Comparison of ENCODE assay signal across 17 cellular contexts in genomic region chr15:85763157-85763556, GRCh38. TPM values are rescaled to one million over a fixed set of nuclear protein-coding genes. Genes with fewer than 3 reads are reported as not detected.
DNase-seq lines count a peak whose midpoint lies in the region; ATAC-seq and TF ChIP-seq lines count a peak whose summit lies in the region.
"Had no signal": no experiment of that assay in that cellular context is flagged by ENCODE, and none has a peak within 500 bp of the region (broad histone marks: within the 10 kb centered on the region; RNA-seq: fewer than 3 reads in every experiment).

No MANE protein-coding gene starts in this region.

- no peaks in the 10 kb centered on the region for H3K9me3 ChIP-seq in gastroesophageal sphincter
- H3K9me3 ChIP-seq: A549, ovary had no signal

- TF ChIP-seq POLR2A in gastroesophageal sphincter (IDR thresholded peaks at IDR 0.05), result no peak

- no peak for TF ChIP-seq EP300 in gastroesophageal sphincter (IDR thresholded peaks at IDR 0.05)

- H3K4me3 ChIP-seq in gastroesophageal sphincter, result no peak overlapping the region
- H3K4me3 ChIP-seq: A549, coronary artery, ovary had no signal

- no peaks in the 10 kb centered on the region for H3K36me3 Mint-ChIP-seq in activated naive CD4-positive, alpha-beta T cell treated with anti-CD3 and anti-CD28 coated beads, Interleukin-2, amount 50 U/mL, for 72 hours
- H3K36me3 Mint-ChIP-seq: CD4-positive, CD25-positive, alpha-beta regulatory T cell had no signal

- ATAC-seq in activated naive CD4-positive, alpha-beta T cell treated with anti-CD3 and anti-CD28 coated beads, Interleukin-2, amount 50 U/mL, for 72 hours, result no peak
- ATAC-seq in gastroesophageal sphincter (no peak), HG03280 (IDR thresholded peaks at IDR 0.05; ENCODE audit: unreplicated experiment) (no peak), HG02759 (IDR thresholded peaks at IDR 0.05; ENCODE audit: unreplicated experiment) (no peak)
- ATAC-seq: A549; activated T-cell treated with anti-CD3 and anti-CD28 coated beads, Interleukin-2, amount 50 U/mL, for 72 hours; Panc1 had no signal

- H3K27me3 ChIP-seq in gastroesophageal sphincter, result no peaks in the 10 kb centered on the region
- H3K27me3 ChIP-seq: ovary had no signal

- no peak for TF ChIP-seq CTCF in gastroesophageal sphincter (IDR thresholded peaks at IDR 0.05)

- DNase-seq in activated naive CD4-positive, alpha-beta T cell treated with anti-CD3 and anti-CD28 coated beads, Interleukin-2, amount 50 U/mL, for 72 hours (ENCODE audit: low spot score in 2 of 2), result no peak
- no peak for DNase-seq in activated naive CD4-positive, alpha-beta T cell treated with anti-CD3 and anti-CD28 coated beads, Interleukin-2, amount 50 U/mL, for 16 hours
- DNase-seq in midbrain (lab: John Stamatoyannopoulos, UW) (peak; percentile 48), substantia nigra (lab: John Stamatoyannopoulos, UW) (peak in 28 of 49 donors; percentile 18 to 73 (median 46))
- DNase-seq in activated effector memory CD4-positive, alpha-beta T cell treated with Interleukin-2 at 50 U/mL for 16 hours, result no peak
- DNase-seq: activated T-cell treated with anti-CD3 and anti-CD28 coated beads, Interleukin-2, amount 50 U/mL, for 72 hours; CD4-positive, CD25-positive, alpha-beta regulatory T cell; KBM-7; NCI-H1092 treated with DMSO at 0.1 percent for 48 hours; NCI-H748 treated with DMSO at 0.1 percent for 48 hours; ovary had no signal

- H3K9me3 Mint-ChIP-seq in activated naive CD4-positive, alpha-beta T cell treated with anti-CD3 and anti-CD28 coated beads, Interleukin-2, amount 50 U/mL, for 72 hours, result no peaks in the 10 kb centered on the region
- H3K9me3 Mint-ChIP-seq: activated T-cell treated with anti-CD3 and anti-CD28 coated beads, Interleukin-2, amount 50 U/mL, for 72 hours; CD4-positive, CD25-positive, alpha-beta regulatory T cell had no signal

- 40 to 60% methylated on average over 1 of the region's 16 CpGs for WGBS in gastroesophageal sphincter (ENCODE audit: low coverage in 1 of 2), 2 donors

- peak overlapping the region in 3 of 4 donors; percentile 64 to 79 (median 74) for H3K27ac ChIP-seq in gastroesophageal sphincter
- H3K27ac ChIP-seq in substantia nigra (ENCODE audit: low read depth, low read length, poor library complexity, severe bottlenecking), result no peak overlapping the region
- H3K27ac ChIP-seq: ovary had no signal

- H3K27ac Mint-ChIP-seq in activated naive CD4-positive, alpha-beta T cell treated with anti-CD3 and anti-CD28 coated beads, Interleukin-2, amount 50 U/mL, for 72 hours, result peak overlapping the region; percentile 17 to 75
- H3K27ac Mint-ChIP-seq: activated T-cell treated with anti-CD3 and anti-CD28 coated beads, Interleukin-2, amount 50 U/mL, for 72 hours had no signal

- H3K4me1 ChIP-seq in gastroesophageal sphincter, result peaks cover 0 to 78% (median 22%) of the 10 kb centered on the region in 3 donors
- H3K4me1 ChIP-seq: A549 had no signal

- H3K36me3 ChIP-seq in gastroesophageal sphincter, result peaks cover 0 to 32% of the 10 kb centered on the region in 2 donors
- H3K36me3 ChIP-seq: ovary had no signal

RNA-seq across cellular contexts. Expression of gene KLHL25, which starts 31.6 kb away (rescaled TPM):
- 1 to 10 TPM; 6.0 to 9.2 TPM for total RNA-seq in activated naive CD4-positive, alpha-beta T cell treated with anti-CD3 and anti-CD28 coated beads, Interleukin-2, amount 50 U/mL, for 72 hours
- total RNA-seq in gastroesophageal sphincter, result 10 to 100 TPM in 3 of 4 donors, 1 to 10 TPM in 1; 8.8 to 21.3 (median 11.8) TPM

Comparison
In these comparisons a context has a peak if more than half of its experiments do, and no peak if none do; other contexts are left out.
1. DNase-seq: peak in midbrain (single experiment) and substantia nigra (28 of 49); none in activated naive CD4-positive, alpha-beta T cell treated with anti-CD3 and anti-CD28 coated beads, Interleukin-2, amount 50 U/mL, for 72 hours (0 of 2), activated naive CD4-positive, alpha-beta T cell treated with anti-CD3 and anti-CD28 coated beads, Interleukin-2, amount 50 U/mL, for 16 hours (single experiment) and activated effector memory CD4-positive, alpha-beta T cell treated with Interleukin-2 at 50 U/mL for 16 hours (single experiment).